ENCODE assay signal across 9 cellular contexts in the genomic region with DNA sequence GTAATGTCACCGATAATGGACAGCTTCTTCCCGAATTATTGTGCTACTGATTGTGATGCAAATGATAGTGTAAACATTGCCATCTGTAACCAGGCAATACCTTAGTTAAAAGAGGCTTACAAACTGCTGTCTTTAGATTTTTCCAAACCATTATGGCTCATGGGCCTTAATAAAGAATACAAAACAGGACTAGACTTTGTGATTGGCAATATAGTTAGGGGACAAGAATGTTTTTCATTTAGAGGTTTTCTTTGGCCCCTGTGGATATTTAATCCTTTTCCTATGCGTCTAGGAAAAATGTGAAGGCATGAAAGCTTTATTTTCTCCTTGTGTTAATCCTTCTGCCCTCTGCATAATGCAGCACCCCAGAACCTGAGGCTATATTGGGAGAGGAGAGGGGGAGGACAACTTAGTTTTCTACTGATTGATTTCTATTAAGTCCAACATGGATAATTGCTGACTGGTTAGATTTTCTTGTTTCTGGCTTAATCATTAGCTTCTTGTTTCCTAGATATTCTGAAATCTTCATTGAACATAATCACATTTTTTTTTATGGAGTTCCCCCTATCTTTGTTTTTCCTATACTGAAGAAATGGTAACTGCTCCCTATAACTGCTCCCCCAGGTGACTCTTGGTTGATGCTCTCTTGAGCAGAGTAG. TPM values are rescaled to one million over a fixed set of nuclear protein-coding genes. Genes with fewer than 3 reads are reported as not detected.
DNase-seq lines count a peak whose midpoint lies in the region; ATAC-seq and TF ChIP-seq lines count a peak whose summit lies in the region.
"Had no signal": no experiment of that assay in that cellular context is flagged by ENCODE, and none has a peak within 500 bp of the region (broad histone marks: within the 10 kb centered on the region; RNA-seq: fewer than 3 reads in every experiment).

No MANE protein-coding gene starts in this region.

- intact Hi-C loops in right cardiac atrium (cut with DNase I) (no loop called here), heart left ventricle (cut with DNase I) (no loop called here)

- H3K4me1 ChIP-seq in right cardiac atrium (ENCODE audit: control insufficient read depth, insufficient read depth, low read length) (no peaks in the 10 kb centered on the region), heart left ventricle (peaks cover 0 to 11% (median 0%) of the 10 kb centered on the region in 12 donors), iPS DF 6.9 (ENCODE audit: control insufficient read depth, insufficient read depth, low read length) (no peaks in the 10 kb centered on the region)

- no peak overlapping the region for H3K27ac Mint-ChIP-seq in T-cell

- no peaks in the 10 kb centered on the region for H3K9me3 Mint-ChIP-seq in T-cell

- 28% methylated on average over 3 of the region's 3 CpGs for WGBS in right cardiac atrium
- WGBS in heart left ventricle, 4 donors: 41 to 52% (median 47%) methylated on average over 3 of the region's 3 CpGs
- WGBS in iPS DF 6.9 (ENCODE audit: insufficient coverage, insufficient read length): no CpG with 5 or more reads among the region's 3 CpGs

- H3K27me3 Mint-ChIP-seq in T-cell: peaks cover 0 to 31% of the 10 kb centered on the region in 2 donors

- H3K27me3 ChIP-seq in right cardiac atrium (ENCODE audit: control insufficient read depth, insufficient read depth): no peaks in the 10 kb centered on the region
- peaks cover 0 to 9% (median 0%) of the 10 kb centered on the region in 9 donors for H3K27me3 ChIP-seq in heart left ventricle
- no peaks in the 10 kb centered on the region for H3K27me3 ChIP-seq in iPS DF 6.9 (ENCODE audit: control insufficient read depth, insufficient read depth, low read length)

- H3K4me3 Mint-ChIP-seq in T-cell: peak overlapping the region; percentile 87 to 95 (median 93)

- H3K36me3 ChIP-seq in heart left ventricle (no peaks in the 10 kb centered on the region), iPS DF 6.9 (ENCODE audit: control insufficient read depth, insufficient read depth, low read length) (no peaks in the 10 kb centered on the region)

- H3K4me1 Mint-ChIP-seq in T-cell: peaks cover 32 to 40% (median 34%) of the 10 kb centered on the region in 3 donors

- ATAC-seq in right cardiac atrium (no peak), heart left ventricle (no peak), T-cell (replicated peaks in 1 of 4) (no peak), GM18907 (IDR thresholded peaks at IDR 0.05; ENCODE audit: unreplicated experiment) (no peak), GM18861 (IDR thresholded peaks at IDR 0.05; ENCODE audit: unreplicated experiment) (no peak)

- no peak overlapping the region for H3K27ac ChIP-seq in right cardiac atrium (ENCODE audit: low read length)
- no peak overlapping the region for H3K27ac ChIP-seq in heart left ventricle
- no peak overlapping the region for H3K27ac ChIP-seq in iPS DF 6.9 (ENCODE audit: low read length)

- H3K9me3 ChIP-seq in right cardiac atrium (ENCODE audit: control insufficient read depth, low read length): no peaks in the 10 kb centered on the region
- H3K9me3 ChIP-seq in heart left ventricle: no peaks in the 10 kb centered on the region
- no peaks in the 10 kb centered on the region for H3K9me3 ChIP-seq in iPS DF 6.9 (ENCODE audit: control insufficient read depth, insufficient read depth, low read length)

- POLR2A ChIA-PET in T-cell (lab: Charles Lee): interaction anchor here in 1 of 2 donors (0.7 to 1.2 kb wide), 2 partner anchors 15 to 23 kb away, joined by 3 read pairs; no protein-coding TSS in a partner anchor

- TF ChIP-seq POLR2A in heart left ventricle (IDR thresholded peaks at IDR 0.05): no peak

- peak overlapping the region; percentile 70 for H3K4me3 ChIP-seq in right cardiac atrium (ENCODE audit: low read length)
- peak overlapping the region in 3 of 12 donors; percentile 67 to 76 (median 69) for H3K4me3 ChIP-seq in heart left ventricle
- H3K4me3 ChIP-seq in iPS DF 6.9 (ENCODE audit: low read length): peak overlapping the region; percentile 83; the same call in 1 of the 2 replicates

- DNase-seq in right cardiac atrium: no peak
- no peak for DNase-seq in heart left ventricle
- DNase-seq in T-cell: no peak
- DNase-seq in iPS DF 6.9 (ENCODE audit: low read depth, low spot score): no peak
- DNase-seq in medulla oblongata (ENCODE audit: extremely low spot score): no peak
- no peak for DNase-seq in NCI-H82 (lab: John Stamatoyannopoulos, UW)
- DNase-seq: NCI-H510A had no signal

- no peaks in the 10 kb centered on the region for H3K36me3 Mint-ChIP-seq in T-cell

- CTCF ChIA-PET in T-cell (lab: Charles Lee): interaction anchor here (0.6 to 2.5 kb wide), 8 partner anchors 26 to 656 kb away, joined by 3 to 13 read pairs (median 4); a partner anchor contains a TSS

- no peak for TF ChIP-seq CTCF in heart left ventricle (IDR thresholded peaks at IDR 0.05)

RNA-seq across cellular contexts. Expression of a gene that starts 1.9 kb away (rescaled TPM):
- 10 to 100 TPM; 20.4 to 26.3 (median 24.8) TPM for total RNA-seq in right cardiac atrium
- polyA plus RNA-seq in right cardiac atrium: 13.9 TPM
- total RNA-seq in heart left ventricle: 10 to 100 TPM; 19.4 to 32.0 (median 25.0) TPM
- polyA plus RNA-seq in heart left ventricle: 10 to 100 TPM in 1 of 2 donors, 1 to 10 TPM in 1; 7.2 to 41.0 TPM
- 10 to 100 TPM; 57.9 to 74.0 (median 60.7) TPM for total RNA-seq in T-cell
